In the genomic region with DNA sequence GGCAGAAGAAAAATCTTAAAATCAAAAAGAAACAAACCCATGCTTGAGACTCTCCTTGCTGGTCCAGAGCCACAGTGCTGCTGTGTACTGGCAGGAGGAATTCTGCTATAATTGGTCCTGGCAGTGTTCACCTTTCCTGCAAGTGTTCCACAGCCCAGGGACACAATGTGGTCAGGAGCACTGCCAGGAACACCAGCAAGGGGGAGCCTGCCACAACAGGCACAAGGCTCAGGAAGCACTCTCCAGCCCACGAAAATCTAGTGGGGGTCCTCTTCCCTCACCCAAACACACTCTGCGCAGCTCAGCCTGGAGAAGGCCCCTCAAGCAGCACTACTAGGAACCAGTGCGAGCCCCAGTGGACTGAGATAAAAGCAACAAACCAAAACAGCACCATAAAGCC, we compare ENCODE assay signal across 11 cellular contexts.
DNase-seq lines count a peak whose midpoint lies in the region; ATAC-seq, FAIRE-seq and TF ChIP-seq lines count a peak whose summit lies in the region.
"Had no signal": no experiment of that assay in that cellular context is flagged by ENCODE, and none has a peak within 500 bp of the region (broad histone marks: within the 10 kb centered on the region; RNA-seq: fewer than 3 reads in every experiment).

No MANE protein-coding gene starts in this region.

- ATAC-seq in SK-N-SH treated with all-trans-retinoic acid at 6 μM for 48 hours (peak; percentile 81), GM21825 (IDR thresholded peaks at IDR 0.05; ENCODE audit: unreplicated experiment) (no peak)

- no peak for TF ChIP-seq POLR2A in GM12892 (IDR thresholded peaks at IDR 0.05; ENCODE audit: low read depth, low read length)

- no peak overlapping the region for H3K4me3 ChIP-seq in foreskin fibroblast (ENCODE audit: low read depth in 1 of 2, low read length in 2 of 2)
- H3K4me3 ChIP-seq: HAP-1 had no signal

- peak; percentile 50 for DNase-seq in fibroblast of gingiva (ENCODE audit: low read depth)
- peak; percentile 59 for DNase-seq in myocyte (ENCODE audit: low read depth)
- DNase-seq in GM12892 (ENCODE audit: insufficient read length), result no peak
- DNase-seq in stimulated activated CD4-positive, alpha-beta T cell treated with anti-CD3 and anti-CD28 coated beads, Interleukin-12 subunit alpha, Interleukin-12 subunit beta, amount 100 ng/mL, for 4 hours, result no peak
- no peak for DNase-seq in foreskin fibroblast
- DNase-seq: stimulated activated CD4-positive, alpha-beta T cell treated with anti-CD3 and anti-CD28 coated beads, Interleukin-1b, Interleukin-23, amount 100 ng/mL, for 48 hours had no signal

- H3K27ac ChIP-seq in C4-2B, result peak overlapping the region; percentile 22; the same call in 1 of the 2 replicates

- TF ChIP-seq CTCF in C4-2B (conservative IDR thresholded peaks at IDR 0.05) (peak; percentile 39), foreskin fibroblast (IDR thresholded peaks at IDR 0.05; ENCODE audit: low read depth, low read length) (no peak)

- no peak for FAIRE-seq in GM12892 (lab: Jason Lieb, UNC)
- FAIRE-seq: G401.6 had no signal

TF ChIP-seq in SK-N-SH treated with all-trans-retinoic acid at 6 μM for 48 hours, 23 proteins besides CTCF, POLR2A, EP300 and RAD21:
- TF ChIP-seq ZC3H10 (CRISPR knock-in tag; IDR thresholded peaks at IDR 0.05), result no peak
- TF ChIP-seq ZNF70 (CRISPR knock-in tag; IDR thresholded peaks at IDR 0.05), result no peak
- no peak for TF ChIP-seq OSR1 (CRISPR knock-in tag; IDR thresholded peaks at IDR 0.05)
- no peak for TF ChIP-seq ZNF565 (CRISPR knock-in tag; conservative IDR thresholded peaks at IDR 0.05; ENCODE audit: low read depth)
- no peak for TF ChIP-seq RARB (CRISPR knock-in tag; IDR thresholded peaks at IDR 0.05)
- TF ChIP-seq, protein P1, sequence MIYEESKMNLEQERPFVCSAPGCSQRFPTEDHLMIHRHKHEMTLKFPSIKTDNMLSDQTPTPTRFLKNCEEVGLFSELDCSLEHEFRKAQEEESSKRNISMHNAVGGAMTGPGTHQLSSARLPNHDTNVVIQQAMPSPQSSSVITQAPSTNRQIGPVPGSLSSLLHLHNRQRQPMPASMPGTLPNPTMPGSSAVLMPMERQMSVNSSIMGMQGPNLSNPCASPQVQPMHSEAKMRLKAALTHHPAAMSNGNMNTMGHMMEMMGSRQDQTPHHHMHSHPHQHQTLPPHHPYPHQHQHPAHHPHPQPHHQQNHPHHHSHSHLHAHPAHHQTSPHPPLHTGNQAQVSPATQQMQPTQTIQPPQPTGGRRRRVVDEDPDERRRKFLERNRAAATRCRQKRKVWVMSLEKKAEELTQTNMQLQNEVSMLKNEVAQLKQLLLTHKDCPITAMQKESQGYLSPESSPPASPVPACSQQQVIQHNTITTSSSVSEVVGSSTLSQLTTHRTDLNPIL (CRISPR knock-in tag; IDR thresholded peaks at IDR 0.05; ENCODE audit: low read depth), result no peak
- no peak for TF ChIP-seq GLIS3 (CRISPR knock-in tag; IDR thresholded peaks at IDR 0.05)
- TF ChIP-seq, protein P2, sequence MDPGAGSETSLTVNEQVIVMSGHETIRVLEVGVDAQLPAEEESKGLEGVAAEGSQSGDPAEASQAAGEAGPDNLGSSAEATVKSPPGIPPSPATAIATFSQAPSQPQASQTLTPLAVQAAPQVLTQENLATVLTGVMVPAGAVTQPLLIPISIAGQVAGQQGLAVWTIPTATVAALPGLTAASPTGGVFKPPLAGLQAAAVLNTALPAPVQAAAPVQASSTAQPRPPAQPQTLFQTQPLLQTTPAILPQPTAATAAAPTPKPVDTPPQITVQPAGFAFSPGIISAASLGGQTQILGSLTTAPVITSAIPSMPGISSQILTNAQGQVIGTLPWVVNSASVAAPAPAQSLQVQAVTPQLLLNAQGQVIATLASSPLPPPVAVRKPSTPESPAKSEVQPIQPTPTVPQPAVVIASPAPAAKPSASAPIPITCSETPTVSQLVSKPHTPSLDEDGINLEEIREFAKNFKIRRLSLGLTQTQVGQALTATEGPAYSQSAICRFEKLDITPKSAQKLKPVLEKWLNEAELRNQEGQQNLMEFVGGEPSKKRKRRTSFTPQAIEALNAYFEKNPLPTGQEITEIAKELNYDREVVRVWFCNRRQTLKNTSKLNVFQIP (CRISPR knock-in tag; IDR thresholded peaks at IDR 0.05; ENCODE audit: borderline replicate concordance, low read depth), result no peak
- no peak for TF ChIP-seq SNAI2 (CRISPR knock-in tag; IDR thresholded peaks at IDR 0.05)

Comparison
In these comparisons a context has a peak if more than half of its experiments do, and no peak if none do; other contexts are left out.
1. DNase-seq: peak in fibroblast of gingiva (single experiment) and myocyte (single experiment); none in GM12892 (single experiment), stimulated activated CD4-positive, alpha-beta T cell treated with anti-CD3 and anti-CD28 coated beads, Interleukin-12 subunit alpha, Interleukin-12 subunit beta, amount 100 ng/mL, for 4 hours (single experiment) and foreskin fibroblast (0 of 2).